Comparison of ENCODE assay signal across 8 cellular contexts in the genomic region with DNA sequence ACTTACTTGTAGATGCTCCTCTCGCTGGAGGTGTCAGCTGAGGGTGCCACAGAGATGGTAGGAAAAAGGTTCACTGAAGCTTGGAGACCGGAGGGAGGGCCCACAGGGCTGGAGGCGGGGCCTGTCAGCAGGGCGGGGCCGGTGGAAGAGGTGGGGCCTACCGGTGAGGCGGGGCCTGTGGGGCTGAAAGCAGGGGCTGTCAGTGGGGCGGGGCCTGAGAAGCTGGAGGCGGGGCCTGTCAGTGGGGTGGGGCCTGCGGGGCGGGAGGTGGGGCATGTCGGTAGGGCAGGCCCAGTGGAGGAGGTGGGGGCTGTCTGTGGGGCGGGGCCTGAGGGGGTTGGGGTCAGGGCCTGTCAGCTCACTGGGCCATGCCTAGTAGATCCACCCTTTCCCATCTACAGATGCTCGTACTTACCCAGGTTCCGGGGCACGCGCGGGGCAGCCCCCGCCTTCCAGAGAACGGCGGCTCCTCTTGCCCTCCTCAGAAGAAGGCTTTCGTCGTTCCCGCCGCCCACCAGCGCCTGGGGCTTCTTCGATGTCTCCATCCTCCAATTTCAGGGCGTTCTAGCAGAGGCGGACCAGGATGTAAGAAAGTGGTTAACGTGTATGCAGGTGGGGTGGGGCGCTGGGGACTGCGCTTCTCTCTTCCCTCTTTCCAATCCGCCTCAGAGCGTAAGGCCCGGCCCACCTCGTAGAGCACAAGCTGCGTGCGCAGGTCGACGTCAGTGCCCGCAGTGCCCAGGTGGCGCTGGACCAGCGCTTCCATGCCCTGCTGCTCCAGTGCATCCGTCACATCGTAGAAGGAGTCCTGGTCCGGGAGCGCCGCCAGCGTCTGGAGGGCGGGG. TPM values are rescaled to one million over a fixed set of nuclear protein-coding genes. Genes with fewer than 3 reads are reported as not detected.
DNase-seq lines count a peak whose midpoint lies in the region; ATAC-seq and TF ChIP-seq lines count a peak whose summit lies in the region.

No MANE protein-coding gene starts in this region.

- no peak for ATAC-seq in GM21423 (IDR thresholded peaks at IDR 0.05; ENCODE audit: unreplicated experiment)
- no peak for ATAC-seq in GM19035 (IDR thresholded peaks at IDR 0.05; ENCODE audit: unreplicated experiment)

- peaks cover 14% of the 10 kb centered on the region for H3K4me1 ChIP-seq in colonic mucosa

- DNase-seq in Daoy (ENCODE audit: low read depth) = peak; percentile 70
- peak in 73 of 76 experiments; percentile 43 to 97 (median 87) for DNase-seq in HUDEP-2 (lab: John Stamatoyannopoulos, UW; ENCODE audit: unreplicated experiment in 76 of 76)
- DNase-seq in activated CD4-positive, alpha-beta T cell treated with anti-CD3 and anti-CD28 coated beads for 24 hours (ENCODE audit: low read depth in 2 of 2) = peak; percentile 67 to 71
- peak; percentile 67 for DNase-seq in colonic mucosa
- peak in 41 of 56 donors; percentile 29 to 93 (median 74) for DNase-seq in nucleus accumbens (lab: John Stamatoyannopoulos, UW)
- no peak for DNase-seq in KG1 (lab: John Stamatoyannopoulos, UW)

- peaks cover 2% of the 10 kb centered on the region for H3K36me3 ChIP-seq in colonic mucosa

- no peaks in the 10 kb centered on the region for H3K9me3 ChIP-seq in colonic mucosa

- no peak overlapping the region for H3K27ac ChIP-seq in colonic mucosa

- no peak overlapping the region for H3K4me3 ChIP-seq in colonic mucosa

- no peaks in the 10 kb centered on the region for H3K27me3 ChIP-seq in colonic mucosa

- intact Hi-C loops in colonic mucosa (cut with DNase I) = no loop called here

- no peak overlapping the region for H3K9ac ChIP-seq in colonic mucosa (ENCODE audit: low read depth in 2 of 2, low read length in 2 of 2)

- no peak for TF ChIP-seq CTCF in colonic mucosa (IDR thresholded peaks at IDR 0.05)

RNA-seq across cellular contexts. Expression of gene TMEM208, which starts 9.8 kb away (rescaled TPM):
- total RNA-seq in Daoy (2014; rRNA removed; shearing (Covaris generic)) = 30.0 and 54.8 TPM in 2 replicates
- total RNA-seq in colonic mucosa = 10 to 100 TPM; 42.8 to 69.0 TPM

RNA-seq across cellular contexts. Expression of gene FHOD1, which starts 10.5 kb away (rescaled TPM):
- total RNA-seq in Daoy (2014; rRNA removed; shearing (Covaris generic)) = 22.2 and 25.7 TPM in 2 replicates
- 10 to 100 TPM; 21.6 to 47.2 TPM for total RNA-seq in colonic mucosa

RNA-seq across cellular contexts. Expression of gene SLC9A5, which starts 12.0 kb away (rescaled TPM):
- total RNA-seq in Daoy (2014; rRNA removed; shearing (Covaris generic)) = 1.7 and 1.8 TPM in 2 replicates
- 1 to 10 TPM in 1 of 2 donors, under 1 TPM in 1; 0.48 to 2.1 TPM for total RNA-seq in colonic mucosa

RNA-seq across cellular contexts. Expression of gene ELMO3, which starts 37.8 kb away (rescaled TPM):
- 0.97 and 1.8 TPM in 2 replicates for total RNA-seq in Daoy (2014; rRNA removed; shearing (Covaris generic))
- 10 to 100 TPM; 60.7 to 75.6 TPM for total RNA-seq in colonic mucosa

RNA-seq across cellular contexts. Expression of gene PLEKHG4, which starts 42.6 kb away (rescaled TPM):
- total RNA-seq in Daoy (2014; rRNA removed; shearing (Covaris generic)) = 31.7 and 45.0 TPM in 2 replicates
- 10 to 100 TPM; 13.1 to 14.7 TPM for total RNA-seq in colonic mucosa
